8 cellular contexts compared by ENCODE assay signal in the genomic region with DNA sequence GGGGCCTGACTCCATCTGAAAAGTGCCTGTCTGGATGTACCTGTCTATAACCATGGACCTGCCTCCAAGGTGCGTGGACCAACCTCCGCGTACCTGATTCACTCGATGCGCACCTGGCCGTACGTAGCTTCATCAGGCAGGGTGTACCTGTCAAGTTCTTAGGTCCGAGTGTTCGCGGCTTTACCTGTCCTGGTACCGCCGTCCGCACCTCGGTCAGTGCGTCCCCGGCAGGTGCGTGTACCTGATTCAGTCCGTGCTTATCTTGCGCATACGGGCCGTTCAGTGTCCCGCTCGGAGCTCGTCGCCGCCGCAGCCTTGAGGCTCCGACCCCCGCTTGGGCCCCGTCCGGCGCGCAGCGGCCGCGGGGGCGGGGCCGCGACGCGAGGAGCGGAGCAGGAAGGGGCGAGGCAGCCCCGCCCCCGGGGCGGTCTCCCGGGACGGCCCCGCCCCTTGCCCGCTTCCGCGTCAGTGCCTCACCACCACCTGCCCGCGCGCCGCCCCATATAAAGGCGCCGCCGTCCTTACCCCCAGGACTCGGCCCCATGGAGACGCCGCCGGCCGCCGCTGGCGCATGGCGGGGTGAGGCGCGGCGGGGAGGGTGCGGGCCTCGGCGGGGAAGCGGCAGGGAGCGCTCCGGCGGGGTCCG. TPM values are rescaled to one million over a fixed set of nuclear protein-coding genes. Genes with fewer than 3 reads are reported as not detected.
DNase-seq lines count a peak whose midpoint lies in the region; ATAC-seq and TF ChIP-seq lines count a peak whose summit lies in the region.

TSS of gene ZC3H12A (plus strand) at position 530 of the 646 bp plus-strand sequence. CDS start 917 bp downstream, outside the sequence.

- POLR2A ChIA-PET in GM10248 (lab: Yijun Ruan, JAX): interaction anchor here (0.5 to 6.0 kb wide), 13 partner anchors 8 to 1167 kb away, joined by 3 to 112 read pairs (median 4); partner anchors contain the start of genes MEAF6, MRPS15 and SH3D21

- H3K27ac ChIP-seq in right atrium auricular region: peak within 1 kb of the TSS; percentile 94 to 97
- H3K27ac ChIP-seq in uterus: peak within 1 kb of the TSS; percentile 85 to 94

- CTCF ChIA-PET in GM10248 (lab: Yijun Ruan, JAX): interaction anchor here (1.4 to 10.9 kb wide), 7 partner anchors 14 to 202 kb away, joined by 4 to 142 read pairs (median 5); partner anchors contain the start of gene MEAF6

- TF ChIP-seq CTCF in GM10248 (IDR thresholded peaks at IDR 0.05; ENCODE audit: control extremely low read depth, extremely low read depth, low read depth, missing control alignments) (no peak), right atrium auricular region (IDR thresholded peaks at IDR 0.05) (no peak), uterus (IDR thresholded peaks at IDR 0.05) (peak in 1 of 4 experiments; percentile 8)

- H3K27me3 ChIP-seq in right atrium auricular region (no peaks in the 10 kb centered on the region), uterus (no peaks in the 10 kb centered on the region)

- DNase-seq in GM10248 (ENCODE audit: extremely low spot score): peak; percentile 99
- peak; percentile 54 for DNase-seq in NCI-H146 treated with DMSO at 0.1 percent for 48 hours (lab: John Stamatoyannopoulos, UW; ENCODE audit: unreplicated experiment)
- peak in 49 of 56 donors; percentile 12 to 90 (median 56) for DNase-seq in amygdala (lab: John Stamatoyannopoulos, UW)
- DNase-seq in right atrium auricular region (ENCODE audit: low spot score): peak; percentile 91
- peak; percentile 83 for DNase-seq in putamen (ENCODE audit: low spot score)
- peak; percentile 86 to 90 for DNase-seq in uterus

- peak; percentile 43 for ATAC-seq in HG02623 (IDR thresholded peaks at IDR 0.05; ENCODE audit: unreplicated experiment)

- no peaks in the 10 kb centered on the region for H3K9me3 ChIP-seq in right atrium auricular region
- no peaks in the 10 kb centered on the region for H3K9me3 ChIP-seq in uterus

- intact Hi-C loops in T-helper 2 cell treated with Interferon-gamma antibody and Interleukin-4, amounts not matched to agents 100 ng/mL and 5 ng/mL, for 36 hours (cut with micrococcal nuclease): loop anchor here (1.0 to 5.0 kb wide), 6 partner anchors 19 to 1325 kb away; partner anchors contain the start of genes MEAF6, SNIP1, STK40 and TRAPPC3
- intact Hi-C loops in uterus (cut with DNase I; ENCODE audit: low total_unique reads): no loop called here

- peak; percentile 95 to 98 for TF ChIP-seq POLR2A in uterus (IDR thresholded peaks at IDR 0.05)

- peak within 1 kb of the TSS; percentile 89 to 96 for H3K4me3 ChIP-seq in right atrium auricular region
- H3K4me3 ChIP-seq in uterus: peak within 1 kb of the TSS; percentile 89 to 92

- H3K36me3 ChIP-seq in right atrium auricular region: peaks cover 18% of the 10 kb centered on the region
- no peaks in the 10 kb centered on the region for H3K36me3 ChIP-seq in uterus

- peaks cover 0 to 74% of the 10 kb centered on the region in 2 donors for H3K4me1 ChIP-seq in right atrium auricular region
- H3K4me1 ChIP-seq in uterus: peaks cover 14 to 38% of the 10 kb centered on the region in 2 donors

RNA-seq across cellular contexts. Expression of gene ZC3H12A, which starts in this region (rescaled TPM):
- 19.5 and 21.5 TPM in 2 replicates for total RNA-seq in T-helper 2 cell treated with Interferon-gamma antibody and Interleukin-4, amounts not matched to agents 100 ng/mL and 5 ng/mL, for 36 hours
- 10 to 100 TPM in 1 of 2 donors, 1 to 10 TPM in 1; 9.4 to 13.5 TPM for total RNA-seq in right atrium auricular region
- 10 to 100 TPM in 1 of 4 donors, 1 to 10 TPM in 3; 2.5 to 11.5 (median 8.5) TPM for total RNA-seq in uterus

Comparison
In these comparisons a context has a peak if more than half of its experiments do, and no peak if none do; other contexts are left out.
1. Peak in every context shown above with its lines: DNase-seq, ATAC-seq, H3K4me3 ChIP-seq and H3K27ac ChIP-seq.